16 cellular contexts compared by ENCODE assay signal in the genomic region with DNA sequence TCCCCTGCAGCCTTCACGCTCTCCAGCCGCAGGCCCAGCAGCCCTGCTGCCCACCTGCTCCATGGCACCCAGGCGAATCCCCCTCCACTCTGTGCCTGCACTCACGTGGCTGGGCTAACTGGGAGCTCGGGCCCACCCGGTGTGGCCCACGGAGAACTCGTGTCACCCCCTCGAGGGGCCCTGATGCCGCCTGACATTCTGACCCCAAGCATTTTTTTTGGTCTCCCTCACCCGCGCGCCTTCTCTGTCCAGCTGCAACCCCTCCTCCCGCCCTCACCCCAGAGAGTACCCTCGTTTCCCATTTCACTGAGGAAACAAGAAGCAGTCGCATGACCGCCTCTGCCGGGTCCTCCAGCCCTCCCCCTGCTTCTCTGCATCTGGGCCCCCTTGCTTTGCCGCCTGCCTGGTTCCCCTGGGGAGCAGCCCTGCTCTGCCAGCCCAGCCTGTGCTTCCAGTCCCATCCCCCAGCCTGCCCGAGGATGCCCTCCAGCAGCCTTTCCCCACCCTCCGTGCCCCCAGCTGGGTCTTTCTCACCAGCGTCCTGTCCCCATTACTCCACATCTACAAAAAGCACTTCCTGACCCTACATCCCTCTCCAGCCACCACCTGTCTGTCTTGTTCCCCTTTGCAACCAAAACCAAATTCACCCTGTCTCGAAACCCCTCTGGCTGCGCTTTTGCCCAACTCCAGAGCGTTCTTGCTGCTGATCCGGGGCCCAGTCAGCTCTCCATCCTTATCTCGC.
DNase-seq lines count a peak whose midpoint lies in the region; ATAC-seq and TF ChIP-seq lines count a peak whose summit lies in the region.
"Had no signal": no experiment of that assay in that cellular context is flagged by ENCODE, and none has a peak within 500 bp of the region (broad histone marks: within the 10 kb centered on the region; RNA-seq: fewer than 3 reads in every experiment).

No MANE protein-coding gene starts in this region.

- POLR2A ChIA-PET in CD4-positive, alpha-beta memory T cell (lab: Charles Lee; ENCODE audit: partially characterized antibody) = no interaction called here
- POLR2A ChIA-PET in activated naive CD8-positive, alpha-beta T cell treated with anti-CD3 and anti-CD28 coated beads, Interleukin-2, amount 10 ng/mL, durations not matched to agents 7 days and 5 days (lab: Charles Lee) = interaction anchor here (0.8 to 1.5 kb wide), 3 partner anchors 13 to 54 kb away, joined by 3 to 5 read pairs (median 4); no protein-coding TSS in a partner anchor

- peak overlapping the region in 5 of 7 donors; percentile 32 to 92 (median 66) for H3K27ac Mint-ChIP-seq in CD4-positive, alpha-beta memory T cell
- peak overlapping the region; percentile 87 for H3K27ac Mint-ChIP-seq in activated naive CD8-positive, alpha-beta T cell treated with anti-CD3 and anti-CD28 coated beads, Interleukin-2, amount 10 ng/mL, durations not matched to agents 7 days and 5 days
- peak overlapping the region; percentile 55 for H3K27ac Mint-ChIP-seq in neural progenitor cell
- H3K27ac Mint-ChIP-seq: HFFc6 had no signal

- no peak overlapping the region for H3K27ac ChIP-seq in CD4-positive, alpha-beta memory T cell (ENCODE audit: low read depth, low read length)
- no peak overlapping the region for H3K27ac ChIP-seq in neural progenitor cell
- H3K27ac ChIP-seq in foreskin keratinocyte = no peak overlapping the region
- H3K27ac ChIP-seq: dorsolateral prefrontal cortex, right lobe of liver had no signal

- intact Hi-C loops in CD4-positive, alpha-beta memory T cell (cut with micrococcal nuclease) = no loop called here

- no peaks in the 10 kb centered on the region for H3K36me3 ChIP-seq in CD4-positive, alpha-beta memory T cell (ENCODE audit: insufficient read depth, low read length)
- no peaks in the 10 kb centered on the region for H3K36me3 ChIP-seq in neural progenitor cell
- H3K36me3 ChIP-seq: right lobe of liver had no signal

- H3K27me3 Mint-ChIP-seq in CD4-positive, alpha-beta memory T cell = no peaks in the 10 kb centered on the region
- no peaks in the 10 kb centered on the region for H3K27me3 Mint-ChIP-seq in activated naive CD8-positive, alpha-beta T cell treated with anti-CD3 and anti-CD28 coated beads, Interleukin-2, amount 10 ng/mL, durations not matched to agents 7 days and 5 days
- H3K27me3 Mint-ChIP-seq in neural progenitor cell (ENCODE audit: insufficient read depth, low read depth) = peaks cover 4% of the 10 kb centered on the region

- H3K4me1 Mint-ChIP-seq in CD4-positive, alpha-beta memory T cell = peaks cover 26 to 49% (median 40%) of the 10 kb centered on the region in 4 donors
- peaks cover 38% of the 10 kb centered on the region for H3K4me1 Mint-ChIP-seq in activated naive CD8-positive, alpha-beta T cell treated with anti-CD3 and anti-CD28 coated beads, Interleukin-2, amount 10 ng/mL, durations not matched to agents 7 days and 5 days
- peaks cover 18% of the 10 kb centered on the region for H3K4me1 Mint-ChIP-seq in neural progenitor cell

- H2AFZ ChIP-seq in neural progenitor cell (replicated peaks) = no peak overlapping the region

- TF ChIP-seq CTCF in neural progenitor cell (IDR thresholded peaks at IDR 0.05) = no peak
- TF ChIP-seq CTCF in foreskin keratinocyte (conservative IDR thresholded peaks at IDR 0.05) = no peak

- no peaks in the 10 kb centered on the region for H3K79me2 ChIP-seq in neural progenitor cell (ENCODE audit: low read depth)

- H3K27me3 ChIP-seq in CD4-positive, alpha-beta memory T cell (ENCODE audit: insufficient read depth, low read length) = no peaks in the 10 kb centered on the region
- H3K27me3 ChIP-seq in neural progenitor cell (no peaks in the 10 kb centered on the region), foreskin keratinocyte (no peaks in the 10 kb centered on the region)
- H3K27me3 ChIP-seq: dorsolateral prefrontal cortex, right lobe of liver had no signal

- CTCF ChIA-PET in CD4-positive, alpha-beta memory T cell (lab: Charles Lee; ENCODE audit: partially characterized antibody) = interaction anchor here (1.3 to 2.4 kb wide), 2 partner anchors 12 to 21 kb away, joined by 3 to 9 read pairs; no protein-coding TSS in a partner anchor

- no peak overlapping the region for H3K4me2 ChIP-seq in neural progenitor cell

- no peak overlapping the region for H3K9ac ChIP-seq in neural progenitor cell

- no peak for ATAC-seq in activated naive CD8-positive, alpha-beta T cell treated with anti-CD3 and anti-CD28 coated beads, Interleukin-2, amount 10 ng/mL, durations not matched to agents 7 days and 5 days (ENCODE audit: low read depth)
- ATAC-seq in foreskin keratinocyte = no peak
- ATAC-seq: PC-3 had no signal

- H3K4me1 ChIP-seq in CD4-positive, alpha-beta memory T cell (ENCODE audit: insufficient read depth, low read length) = peaks cover 40% of the 10 kb centered on the region
- H3K4me1 ChIP-seq in neural progenitor cell (peaks cover 13% of the 10 kb centered on the region), foreskin keratinocyte (no peaks in the 10 kb centered on the region)
- H3K4me1 ChIP-seq: right lobe of liver had no signal

- no peak overlapping the region for H3K4me3 ChIP-seq in CD4-positive, alpha-beta memory T cell (ENCODE audit: low read length in 2 of 2)
- no peak overlapping the region for H3K4me3 ChIP-seq in neural progenitor cell
- H3K4me3 ChIP-seq: dorsolateral prefrontal cortex, right lobe of liver had no signal

- no peaks in the 10 kb centered on the region for H3F3A ChIP-seq in neural progenitor cell (ENCODE audit: low read depth)

- no peaks in the 10 kb centered on the region for H3K9me3 ChIP-seq in CD4-positive, alpha-beta memory T cell (ENCODE audit: control insufficient read depth in 1 of 2, low read length in 2 of 2)
- no peaks in the 10 kb centered on the region for H3K9me3 ChIP-seq in neural progenitor cell (ENCODE audit: low read depth)
- H3K9me3 ChIP-seq: right lobe of liver had no signal

- no peak overlapping the region for H3K4me3 Mint-ChIP-seq in CD4-positive, alpha-beta memory T cell
- peak overlapping the region; percentile 10 for H3K4me3 Mint-ChIP-seq in activated naive CD8-positive, alpha-beta T cell treated with anti-CD3 and anti-CD28 coated beads, Interleukin-2, amount 10 ng/mL, durations not matched to agents 7 days and 5 days
- no peak overlapping the region for H3K4me3 Mint-ChIP-seq in neural progenitor cell
- H3K4me3 Mint-ChIP-seq: HFFc6 had no signal

- no peaks in the 10 kb centered on the region for H3K9me3 Mint-ChIP-seq in CD4-positive, alpha-beta memory T cell
- H3K9me3 Mint-ChIP-seq in activated naive CD8-positive, alpha-beta T cell treated with anti-CD3 and anti-CD28 coated beads, Interleukin-2, amount 10 ng/mL, durations not matched to agents 7 days and 5 days = no peaks in the 10 kb centered on the region
- H3K9me3 Mint-ChIP-seq in neural progenitor cell = no peaks in the 10 kb centered on the region
- H3K9me3 Mint-ChIP-seq: HFFc6 had no signal

- H3K36me3 Mint-ChIP-seq in CD4-positive, alpha-beta memory T cell = peaks cover 12% of the 10 kb centered on the region in 2 donors
- peaks cover 22% of the 10 kb centered on the region for H3K36me3 Mint-ChIP-seq in activated naive CD8-positive, alpha-beta T cell treated with anti-CD3 and anti-CD28 coated beads, Interleukin-2, amount 10 ng/mL, durations not matched to agents 7 days and 5 days
- H3K36me3 Mint-ChIP-seq in neural progenitor cell = peaks cover 10% of the 10 kb centered on the region

- H4K20me1 ChIP-seq in neural progenitor cell (ENCODE audit: low read depth) = no peaks in the 10 kb centered on the region

- DNase-seq in CD4-positive, alpha-beta memory T cell = no peak
- DNase-seq in NAMALWA (ENCODE audit: low spot score) (peak; percentile 7), neural progenitor cell (ENCODE audit: low spot score) (no peak), foreskin keratinocyte (no peak), D341Med (ENCODE audit: low spot score) (no peak), DMS 273 treated with DMSO at 0.1 percent for 48 hours (lab: John Stamatoyannopoulos, UW) (no peak)
- peak; percentile 27 for DNase-seq in activated naive CD8-positive, alpha-beta T cell treated with anti-CD3 and anti-CD28 coated beads, Interleukin-2, amount 10 ng/mL, durations not matched to agents 7 days and 5 days
- DNase-seq: anterior cingulate cortex, COR-L47, GF-D8, HFFc6, NCI-H226, PC-3, T-helper 9 cell had no signal

Comparison
In these comparisons a context has a peak if more than half of its experiments do, and no peak if none do; other contexts are left out.
1. DNase-seq: peak in NAMALWA (single experiment) and activated naive CD8-positive, alpha-beta T cell treated with anti-CD3 and anti-CD28 coated beads, Interleukin-2, amount 10 ng/mL, durations not matched to agents 7 days and 5 days (single experiment); none in CD4-positive, alpha-beta memory T cell (0 of 5), neural progenitor cell (single experiment), foreskin keratinocyte (0 of 2), D341Med (single experiment) and DMS 273 treated with DMSO at 0.1 percent for 48 hours (single experiment).
2. Peak in every context shown above with its lines, with median percentiles within 50 percentile points of each other: H3K27ac Mint-ChIP-seq.